7 cellular contexts compared by ENCODE assay signal in the genomic region with DNA sequence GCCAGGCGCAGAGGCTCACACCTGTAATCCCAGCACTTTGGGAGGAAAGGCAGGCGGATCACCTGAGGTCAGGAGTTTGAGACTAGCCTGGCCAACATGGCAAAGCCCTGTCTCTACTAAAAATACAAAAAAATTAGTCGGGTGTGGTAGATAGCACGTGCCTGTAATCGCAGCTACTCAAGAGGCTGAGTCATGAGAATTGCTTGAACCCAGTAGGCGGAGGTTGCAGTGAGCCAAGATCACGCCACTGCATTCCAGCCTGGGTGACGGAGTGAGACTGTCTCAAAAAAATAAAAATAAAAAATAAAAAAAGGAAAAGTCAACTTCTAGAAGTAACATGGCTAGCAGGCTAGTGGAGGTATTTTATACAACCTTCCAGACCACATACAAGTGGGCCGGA. TPM values are rescaled to one million over a fixed set of nuclear protein-coding genes. Genes with fewer than 3 reads are reported as not detected.
A peak's percentile ranks its signal among the peaks of the same experiment; 100 is the strongest.
DNase-seq lines count a peak whose midpoint lies in the region; ATAC-seq and TF ChIP-seq lines count a peak whose summit lies in the region.
"Not testable (repeated sequence)": the region's sequence is repeated elsewhere in the genome, so short reads cannot be mapped to it uniquely, and the experiment has no call there.

No MANE protein-coding gene starts in this region.

- TF ChIP-seq CTCF in ascending aorta (IDR thresholded peaks at IDR 0.05); epithelial cell of proximal tubule (conservative IDR thresholded peaks at IDR 0.05; ENCODE audit: low read depth, low read length); heart left ventricle (IDR thresholded peaks at IDR 0.05): not testable (repeated sequence)

- not testable (repeated sequence) for H3K4me3 Mint-ChIP-seq in naive thymus-derived CD4-positive, alpha-beta T cell

- H3K4me3 ChIP-seq in ascending aorta; epithelial cell of proximal tubule (ENCODE audit: low read depth, low read length); heart left ventricle; naive thymus-derived CD4-positive, alpha-beta T cell (ENCODE audit: low read length): not testable (repeated sequence)

- intact Hi-C loops in ascending aorta (cut with DNase I) (loop anchor here (1.0 to 10.0 kb wide), 5 partner anchors 18 to 184 kb away; a partner anchor contains a TSS), heart left ventricle (cut with DNase I) (loop anchor here in 9 of 10 donors (5.0 to 10.0 kb wide), 8 partner anchors 71 to 209 kb away; a partner anchor contains a TSS)
- intact Hi-C loops in naive thymus-derived CD4-positive, alpha-beta T cell (cut with micrococcal nuclease) = not testable (repeated sequence)

- WGBS in heart left ventricle, 4 donors = 48 to 53% (median 51%) methylated on average over 9 of the region's 9 CpGs

- H3K27me3 Mint-ChIP-seq in naive thymus-derived CD4-positive, alpha-beta T cell = not testable (repeated sequence)

- peak overlapping the region; percentile 78 to 86 for H3K27ac ChIP-seq in ascending aorta
- H3K27ac ChIP-seq in heart left ventricle = peak overlapping the region in 11 of 12 donors; percentile 6 to 76 (median 57)
- not testable (repeated sequence) for H3K27ac ChIP-seq in naive thymus-derived CD4-positive, alpha-beta T cell (ENCODE audit: low read depth, low read length)

- not testable (repeated sequence) for H3K4me1 Mint-ChIP-seq in naive thymus-derived CD4-positive, alpha-beta T cell

- not testable (repeated sequence) for H3K9me3 Mint-ChIP-seq in naive thymus-derived CD4-positive, alpha-beta T cell

- not testable (repeated sequence) for H3K27me3 ChIP-seq in ascending aorta; heart left ventricle; naive thymus-derived CD4-positive, alpha-beta T cell (ENCODE audit: control insufficient read depth in 2 of 2, insufficient read depth in 2 of 2, low read length in 2 of 2)

- not testable (repeated sequence) for H3K36me3 ChIP-seq in ascending aorta; heart left ventricle; naive thymus-derived CD4-positive, alpha-beta T cell (ENCODE audit: control insufficient read depth in 2 of 3, insufficient read depth in 3 of 3, low read length in 3 of 3)

- CTCF ChIA-PET in naive thymus-derived CD4-positive, alpha-beta T cell (lab: Charles Lee) = not testable (repeated sequence)

- not testable (repeated sequence) for H3K27ac Mint-ChIP-seq in naive thymus-derived CD4-positive, alpha-beta T cell

- peaks cover 5 to 14% of the 10 kb centered on the region in 2 donors for H3K4me1 ChIP-seq in ascending aorta
- peaks cover 0 to 35% (median 9%) of the 10 kb centered on the region in 12 donors for H3K4me1 ChIP-seq in heart left ventricle
- H3K4me1 ChIP-seq in naive thymus-derived CD4-positive, alpha-beta T cell (ENCODE audit: control insufficient read depth in 2 of 2, insufficient read depth in 2 of 2, low read length in 2 of 2) = not testable (repeated sequence)

- DNase-seq in HCEC 1CT = peak; percentile 86
- peak; percentile 76 for DNase-seq in NCI-H226
- DNase-seq in ascending aorta (ENCODE audit: low spot score in 2 of 2) = peak; percentile 53 to 86
- DNase-seq in epithelial cell of proximal tubule (ENCODE audit: low read depth) = peak; percentile 66
- DNase-seq in heart left ventricle = peak in 4 of 5 donors; percentile 44 to 65 (median 56)
- DNase-seq in naive thymus-derived CD4-positive, alpha-beta T cell = not testable (repeated sequence)
- DNase-seq in stromal cell of bone marrow (ENCODE audit: low read depth) = peak; percentile 58

- peaks cover 0 to 23% (median 4%) of the 10 kb centered on the region in 5 donors for H3K36me3 Mint-ChIP-seq in naive thymus-derived CD4-positive, alpha-beta T cell

- peak; percentile 40 to 83 (median 65) for ATAC-seq in heart left ventricle
- ATAC-seq in naive thymus-derived CD4-positive, alpha-beta T cell = peak; percentile 63

- H3K9me3 ChIP-seq in ascending aorta; heart left ventricle; naive thymus-derived CD4-positive, alpha-beta T cell (ENCODE audit: control insufficient read depth in 2 of 3, low read length in 3 of 3): not testable (repeated sequence)

- POLR2A ChIA-PET in naive thymus-derived CD4-positive, alpha-beta T cell (lab: Charles Lee) = not testable (repeated sequence)

- not testable (repeated sequence) for TF ChIP-seq POLR2A in heart left ventricle (IDR thresholded peaks at IDR 0.05)

RNA-seq across cellular contexts. Expression of a gene that starts 32.4 kb away (rescaled TPM):
- 6.9 TPM for total RNA-seq in ascending aorta
- 0.92 and 4.6 TPM in 2 replicates for total RNA-seq in epithelial cell of proximal tubule
- total RNA-seq in heart left ventricle = 10 to 100 TPM in 3 of 9 donors, 1 to 10 TPM in 5, under 1 TPM in 1; 0.64 to 25.2 (median 7.4) TPM
- polyA plus RNA-seq in heart left ventricle = 1 to 10 TPM; 2.7 to 4.5 TPM
- total RNA-seq in naive thymus-derived CD4-positive, alpha-beta T cell = 10 to 100 TPM in 2 of 5 experiments, 1 to 10 TPM in 3; 2.7 to 11.6 (median 7.1) TPM
- polyA plus RNA-seq in naive thymus-derived CD4-positive, alpha-beta T cell = 1 to 10 TPM; 5.9 to 6.8 TPM
